ENCODE assay signal across 24 cellular contexts in genomic region chr10:31381171-31381570, GRCh38.
"Had no signal": no experiment of that assay in that cellular context is flagged by ENCODE, and none has a peak within 500 bp of the region (broad histone marks: within the 10 kb centered on the region; RNA-seq: fewer than 3 reads in every experiment).

No MANE protein-coding gene starts in this region.

- H3K27me3 ChIP-seq: SJCRH30 had no signal

- FAIRE-seq: HTR-8/SVneo, K562 had no signal

- DNase-seq: NCI-H1092; NCI-H1105 treated with DMSO at 0.1 percent for 48 hours; NCI-H1417 treated with DMSO at 0.1 percent for 48 hours; NCI-H146; NCI-H1694 treated with DMSO at 0.1 percent for 48 hours; NCI-H1930; NCI-H2081; NCI-H2107; NCI-H226; NCI-H446; NCI-H510A; NCI-H524 treated with DMSO at 0.1 percent for 48 hours; NCI-H69; NCI-H774; NK-92 treated with Interleukin-12 subunit alpha and Interleukin-12 subunit beta, amount 100 ng/mL, for 24 hours; OCI-M1; SHP77 treated with DMSO at 0.1 percent for 48 hours; SJCRH30 had no signal

- H3K27me3 Mint-ChIP-seq: IgD-negative memory B cell had no signal

- H3K9me3 Mint-ChIP-seq: IgD-negative memory B cell had no signal

- H3K4me3 ChIP-seq: K562, SJCRH30 had no signal

- H3K27ac ChIP-seq: HL-60, RWPE1, SJCRH30 had no signal

- H3K4me1 ChIP-seq: SJCRH30 had no signal

- H3K36me3 ChIP-seq: SJCRH30 had no signal

- H3K36me3 Mint-ChIP-seq: IgD-negative memory B cell had no signal

- H3K9me3 ChIP-seq: SJCRH30 had no signal

- ATAC-seq: K562, SK-N-SH treated with all-trans-retinoic acid at 6 μM for 48 hours had no signal
